25 cellular contexts compared by ENCODE assay signal in the genomic region with DNA sequence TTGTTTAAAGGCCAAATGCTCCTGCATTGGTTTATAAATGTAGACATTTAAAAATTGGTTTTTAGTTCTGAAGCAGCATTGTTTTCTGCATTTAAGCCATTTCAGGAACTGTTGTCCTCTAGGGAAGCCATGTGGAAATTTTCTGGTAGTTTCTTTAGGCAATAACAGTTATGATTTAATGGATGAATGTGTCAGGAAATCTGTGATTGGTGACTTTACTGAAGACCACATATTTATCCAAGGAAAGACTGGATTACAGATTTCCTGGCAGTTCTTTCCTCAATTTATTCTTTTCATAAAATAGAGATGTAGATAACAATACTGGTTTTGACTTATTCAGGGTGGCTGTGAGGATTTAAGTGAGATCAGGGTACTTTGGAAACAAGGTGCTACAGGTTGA.
"Had no signal": no experiment of that assay in that cellular context is flagged by ENCODE, and none has a peak within 500 bp of the region (broad histone marks: within the 10 kb centered on the region; RNA-seq: fewer than 3 reads in every experiment).

No MANE protein-coding gene starts in this region.

- ATAC-seq: effector memory CD8-positive, alpha-beta T cell; foreskin keratinocyte; gastroesophageal sphincter; left lobe of liver; mucosa of descending colon; right cardiac atrium; stimulated activated memory B cell treated with anti-CD40 and anti-IgM and Interleukin-4, amounts not matched to agents 10 μg/mL and 1 μg/mL and 100 μg/mL, for 72 hours; stimulated activated naive CD8-positive, alpha-beta T cell treated with anti-CD3 and anti-CD28 coated beads, Interleukin-15, Interleukin-2, amounts not matched to agents 100 U/mL and 50 U/mL, for 24 hours had no signal

- H3K27ac Mint-ChIP-seq: mesothelial cell of epicardium; stimulated activated memory B cell treated with anti-CD40 and anti-IgM and Interleukin-4, amounts not matched to agents 10 μg/mL and 1 μg/mL and 100 μg/mL, for 72 hours had no signal

- H3K4me3 Mint-ChIP-seq: mesothelial cell of epicardium; nephron progenitor cell; stimulated activated memory B cell treated with anti-CD40 and anti-IgM and Interleukin-4, amounts not matched to agents 10 μg/mL and 1 μg/mL and 100 μg/mL, for 72 hours had no signal

- H3K4me1 Mint-ChIP-seq: mesothelial cell of epicardium, nephron progenitor cell had no signal

- DNase-seq: cortex of kidney; effector memory CD8-positive, alpha-beta T cell; foreskin keratinocyte; heart left ventricle; kidney; mesenchymal stem cell; mucosa of descending colon; naive B cell; nephron progenitor cell; occipital lobe; ovary; posterior cingulate gyrus; psoas muscle; right cardiac atrium; sigmoid colon; stimulated activated CD4-positive, alpha-beta T cell treated with anti-CD3 and anti-CD28 coated beads, Interleukin-2, amount 100 ng/mL, for 24 hours; stimulated activated CD4-positive, alpha-beta T cell treated with anti-CD3 and anti-CD28 coated beads, Interleukin-4, amount 100 ng/mL, for 24 hours; stimulated activated naive CD8-positive, alpha-beta T cell treated with anti-CD3 and anti-CD28 coated beads, Interleukin-15, Interleukin-2, amounts not matched to agents 100 U/mL and 50 U/mL, for 24 hours; upper lobe of left lung had no signal

- FAIRE-seq: endometrium, kidney, urothelium cell line had no signal

- H3K27me3 Mint-ChIP-seq: effector memory CD8-positive, alpha-beta T cell; naive B cell; stimulated activated memory B cell treated with anti-CD40 and anti-IgM and Interleukin-4, amounts not matched to agents 10 μg/mL and 1 μg/mL and 100 μg/mL, for 72 hours had no signal
